In the genomic region with DNA sequence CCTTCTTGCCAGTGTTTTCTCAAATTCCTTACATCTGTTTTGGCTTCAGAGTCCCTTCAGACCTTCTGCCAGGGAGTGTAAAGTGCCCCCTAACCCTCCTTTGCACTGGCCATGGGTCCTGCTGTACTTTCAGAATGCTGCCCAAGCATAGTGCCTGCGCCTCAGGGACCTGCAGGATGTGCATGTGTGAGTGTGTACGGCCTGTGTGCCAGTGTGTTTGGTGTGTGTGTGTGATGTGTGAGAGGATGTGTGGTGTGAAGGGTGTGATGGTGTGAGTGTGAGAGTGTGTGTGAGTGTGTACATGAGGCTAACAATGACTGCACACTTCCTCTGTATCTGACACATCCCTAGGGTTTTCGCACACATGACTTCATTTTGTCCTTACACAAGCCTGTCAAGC, we compare ENCODE assay signal across 25 cellular contexts.
A peak's percentile ranks its signal among the peaks of the same experiment; 100 is the strongest.
DNase-seq lines count a peak whose midpoint lies in the region; ATAC-seq, FAIRE-seq and TF ChIP-seq lines count a peak whose summit lies in the region.
"Had no signal": no experiment of that assay in that cellular context is flagged by ENCODE, and none has a peak within 500 bp of the region (broad histone marks: within the 10 kb centered on the region; RNA-seq: fewer than 3 reads in every experiment).

No MANE protein-coding gene starts in this region.

- dilution Hi-C loops in IMR-90 (cut with HindIII; ENCODE audit: low sequenced_read_pairs, unreplicated experiment), result no loop called here

- H4K5ac ChIP-seq in IMR-90 (ENCODE audit: low read depth, low read length), result no peak overlapping the region

- peaks cover 6% of the 10 kb centered on the region for H3K4me1 Mint-ChIP-seq in mesothelial cell of epicardium

- in situ Hi-C loops in IMR-90 (cut with MboI; ENCODE audit: low sequenced_read_pairs), result no loop called here

- no peak overlapping the region for H2BK5ac ChIP-seq in IMR-90 (ENCODE audit: low read depth, low read length, poor library complexity, severe bottlenecking)
- H2BK5ac ChIP-seq in mesenchymal stem cell (ENCODE audit: low read depth, low read length, poor library complexity, severe bottlenecking), result no peak overlapping the region

- H3K4me1 ChIP-seq in IMR-90 (ENCODE audit: control insufficient read depth, insufficient read depth, low read length) (peaks cover 1% of the 10 kb centered on the region; the same call in 1 of the 2 replicates), mesenchymal stem cell (ENCODE audit: control insufficient read depth, insufficient read depth, low read depth, low read length) (peaks cover 2% of the 10 kb centered on the region)
- H3K4me1 ChIP-seq: BLaER1, HAP-1 had no signal

- no peaks in the 10 kb centered on the region for H3K79me1 ChIP-seq in IMR-90 (ENCODE audit: low read depth in 1 of 2, low read length in 2 of 2)
- H3K79me1 ChIP-seq in mesenchymal stem cell (replicated peaks; ENCODE audit: low read length, poor library complexity, severe bottlenecking), result no peaks in the 10 kb centered on the region

- H3K27me3 ChIP-seq in IMR-90 (ENCODE audit: control insufficient read depth, insufficient read depth, low read length) (peaks cover 5% of the 10 kb centered on the region), bronchial epithelial cell (ENCODE audit: control insufficient read depth, insufficient read depth, low read length) (no peaks in the 10 kb centered on the region), mesenchymal stem cell (ENCODE audit: control insufficient read depth in 1 of 2, insufficient read depth in 1 of 2, low read length in 2 of 2) (peaks cover 7 to 13% of the 10 kb centered on the region in 2 experiments)
- H3K27me3 ChIP-seq: BLaER1, SJCRH30 had no signal

- H3K27me3 Mint-ChIP-seq in mesothelial cell of epicardium (ENCODE audit: low read depth), result no peaks in the 10 kb centered on the region
- H3K27me3 Mint-ChIP-seq: CD4-positive, CD25-positive, alpha-beta regulatory T cell had no signal

- H2BK12ac ChIP-seq in mesenchymal stem cell (ENCODE audit: low read length in 2 of 2), result peak overlapping the region; percentile 80 to 84

- no peak overlapping the region for H3K14ac ChIP-seq in IMR-90 (replicated peaks; ENCODE audit: low read depth, low read length)
- peak overlapping the region in 1 of 2 experiments; percentile 75 for H3K14ac ChIP-seq in mesenchymal stem cell (ENCODE audit: low read length in 2 of 2)

- H3K23ac ChIP-seq in IMR-90 (ENCODE audit: low read depth, low read length) (peak overlapping the region; percentile 35; the same call in 1 of the 2 replicates), mesenchymal stem cell (ENCODE audit: low read length in 2 of 2) (no peak overlapping the region)

- no peak for TF ChIP-seq POLR2A in IMR-90 (IDR thresholded peaks at IDR 0.05; ENCODE audit: low read depth, low read length)

- TF ChIP-seq RAD21 in IMR-90 (IDR thresholded peaks at IDR 0.05; ENCODE audit: low read length), result no peak

- H4K91ac ChIP-seq in IMR-90 (ENCODE audit: insufficient read depth, low read depth, low read length) (no peak overlapping the region), mesenchymal stem cell (ENCODE audit: low read length) (no peak overlapping the region)

- WGBS in IMR-90 (ENCODE audit: extremely low coverage in 2 of 2, insufficient read length in 1 of 2), 2 experiments, result 83% methylated on average over 1 of the region's 3 CpGs; no CpG with 5 or more reads in 1 of the 2 experiments
- 100% methylated on average over 3 of the region's 3 CpGs for WGBS in mesenchymal stem cell

- intact Hi-C loops in IMR-90 (cut with micrococcal nuclease), result no loop called here

- no peak overlapping the region for H3K9ac ChIP-seq in IMR-90 (ENCODE audit: low read depth, low read length)
- H3K9ac ChIP-seq in mesenchymal stem cell (ENCODE audit: low read length), result no peak overlapping the region
- H3K9ac ChIP-seq: BLaER1 had no signal

- DNase-seq in IMR-90 (no peak), bronchial epithelial cell (ENCODE audit: low read depth) (no peak), mesenchymal stem cell (no peak), substantia nigra (lab: John Stamatoyannopoulos, UW) (no peak), NCI-H2029 treated with DMSO at 0.1 percent for 48 hours (lab: John Stamatoyannopoulos, UW) (no peak), mesothelial cell of epicardium (ENCODE audit: low spot score in 2 of 2, unreplicated experiment in 2 of 2) (no peak), NCI-H187 (lab: John Stamatoyannopoulos, UW) (no peak)
- DNase-seq in effector CD8-positive, alpha-beta T cell (lab: John Stamatoyannopoulos, UW), result no peak
- DNase-seq: CD4-positive, CD25-positive, alpha-beta regulatory T cell; DMS153; DND-41; Kasumi-1; MV-4-11; NCI-H1105; NCI-H1436 treated with DMSO at 0.1 percent for 48 hours; NCI-H2029; NCI-H446 treated with DMSO at 0.1 percent for 48 hours; NCI-H526; PC-9 had no signal

- H3K36me3 Mint-ChIP-seq in mesothelial cell of epicardium, result no peaks in the 10 kb centered on the region
- H3K36me3 Mint-ChIP-seq: CD4-positive, CD25-positive, alpha-beta regulatory T cell had no signal

- no peak overlapping the region for H3K4me3 Mint-ChIP-seq in mesothelial cell of epicardium
- H3K4me3 Mint-ChIP-seq: CD4-positive, CD25-positive, alpha-beta regulatory T cell; GM23338 had no signal

- peaks cover 3% of the 10 kb centered on the region; the same call in 1 of the 2 replicates for H3K9me1 ChIP-seq in IMR-90 (ENCODE audit: insufficient read depth, low read length)

- POLR2A ChIA-PET in IMR-90 (lab: Charles Lee; ENCODE audit: unreplicated experiment), result no interaction called here

- no peaks in the 10 kb centered on the region for H3K9me3 Mint-ChIP-seq in mesothelial cell of epicardium
- H3K9me3 Mint-ChIP-seq: GM23338 had no signal

- no TSS peak for BruUV-seq in IMR-90 (replicated peaks; lab: Mats Ljungman, UMichigan)

- H2AK5ac ChIP-seq in IMR-90 (ENCODE audit: low read depth, low read length) (no peak overlapping the region), mesenchymal stem cell (ENCODE audit: low read length, severe bottlenecking) (no peak overlapping the region)

- H3K9me3 ChIP-seq in IMR-90 (ENCODE audit: control insufficient read depth, insufficient read depth, low read length) (no peaks in the 10 kb centered on the region), mesenchymal stem cell (ENCODE audit: control insufficient read depth, low read length) (no peaks in the 10 kb centered on the region)
- H3K9me3 ChIP-seq: BLaER1, HAP-1, SJCRH30 had no signal

- H2BK15ac ChIP-seq in IMR-90 (ENCODE audit: low read depth, low read length), result no peak overlapping the region
- no peak overlapping the region for H2BK15ac ChIP-seq in mesenchymal stem cell (ENCODE audit: low read depth, poor library complexity, severe bottlenecking)

- H3K4me2 ChIP-seq in IMR-90 (ENCODE audit: low read depth, low read length) (no peak overlapping the region), mesenchymal stem cell (ENCODE audit: low read length, poor library complexity, severe bottlenecking) (no peak overlapping the region)
- H3K4me2 ChIP-seq: BLaER1, GM23338, PC-9 had no signal

- H2BK20ac ChIP-seq in IMR-90 (ENCODE audit: low read depth, low read length), result no peak overlapping the region

- H3K27ac ChIP-seq in IMR-90 (ENCODE audit: insufficient read depth, low read length), result no peak overlapping the region
- H3K27ac ChIP-seq in mesenchymal stem cell (ENCODE audit: low read length, poor library complexity, severe bottlenecking), result no peak overlapping the region
- H3K27ac ChIP-seq in substantia nigra (ENCODE audit: low read depth, low read length, poor library complexity, severe bottlenecking), result peak overlapping the region; percentile 95
- H3K27ac ChIP-seq: BLaER1, PC-9, SJCRH30 had no signal

- no peak overlapping the region for H4K8ac ChIP-seq in IMR-90 (ENCODE audit: low read depth in 2 of 2, low read length in 2 of 2)
- no peak overlapping the region for H4K8ac ChIP-seq in mesenchymal stem cell (ENCODE audit: low read length)

- H4K20me1 ChIP-seq in IMR-90 (ENCODE audit: insufficient read depth, low read length), result no peaks in the 10 kb centered on the region
- H4K20me1 ChIP-seq: BLaER1 had no signal

- H2AFZ ChIP-seq in IMR-90 (replicated peaks; ENCODE audit: low read length, poor library complexity), result no peak overlapping the region
- peak overlapping the region; percentile 11 for H2AFZ ChIP-seq in mesenchymal stem cell (ENCODE audit: low read depth, low read length)
- H2AFZ ChIP-seq: PC-9 had no signal

- no peak overlapping the region for H3K27ac Mint-ChIP-seq in mesothelial cell of epicardium
- H3K27ac Mint-ChIP-seq: CD4-positive, CD25-positive, alpha-beta regulatory T cell; GM23338 had no signal

- CTCF ChIA-PET in IMR-90 (lab: Yijun Ruan, JAX), result no interaction called here

- no peak overlapping the region for H3K4ac ChIP-seq in IMR-90 (ENCODE audit: low read depth, low read length)
- H3K4ac ChIP-seq in mesenchymal stem cell (ENCODE audit: low read depth in 1 of 2, low read length in 2 of 2), result no peak overlapping the region

- H2BK120ac ChIP-seq in IMR-90 (ENCODE audit: low read depth, low read length) (no peak overlapping the region), mesenchymal stem cell (ENCODE audit: low read depth, low read length) (no peak overlapping the region)

- no peak overlapping the region for H3K18ac ChIP-seq in IMR-90 (ENCODE audit: low read depth, low read length)
- H3K18ac ChIP-seq in mesenchymal stem cell (ENCODE audit: low read depth in 1 of 2, low read length in 2 of 2), result peak overlapping the region in 1 of 2 experiments; percentile 38

- H2AK9ac ChIP-seq in IMR-90 (replicated peaks; ENCODE audit: low read depth, low read length, poor library complexity), result no peak overlapping the region

- H3K36me3 ChIP-seq in IMR-90 (ENCODE audit: control insufficient read depth, insufficient read depth, low read length), result no peaks in the 10 kb centered on the region
- H3K36me3 ChIP-seq in bronchial epithelial cell (ENCODE audit: control insufficient read depth, insufficient read depth, low read length), result no peaks in the 10 kb centered on the region
- H3K36me3 ChIP-seq in mesenchymal stem cell (ENCODE audit: control insufficient read depth in 1 of 2, insufficient read depth in 2 of 2, low read depth in 1 of 2, low read length in 2 of 2), result no peaks in the 10 kb centered on the region
- H3K36me3 ChIP-seq: BLaER1, HAP-1, SJCRH30 had no signal

- no peak overlapping the region for H3K56ac ChIP-seq in IMR-90 (ENCODE audit: extremely low read depth, insufficient read depth, low read length)

- no peak for ATAC-seq in IMR-90 (ENCODE audit: low read depth)
- ATAC-seq: GM23338, Right ventricle myocardium inferior, SK-N-SH treated with all-trans-retinoic acid at 6 μM for 48 hours had no signal

- TF ChIP-seq CTCF in IMR-90 (conservative IDR thresholded peaks at IDR 0.05; ENCODE audit: low read depth, low read length) (no peak), bronchial epithelial cell (IDR thresholded peaks at IDR 0.05; ENCODE audit: insufficient read depth, low read length, severe bottlenecking) (no peak), mesothelial cell of epicardium (IDR thresholded peaks at IDR 0.05; ENCODE audit: unreplicated experiment) (no peak)

- H3K4me3 ChIP-seq in IMR-90 (ENCODE audit: insufficient read depth, low read depth, low read length), result no peak overlapping the region
- H3K4me3 ChIP-seq in bronchial epithelial cell (ENCODE audit: low read depth, low read length), result no peak overlapping the region
- H3K4me3 ChIP-seq in mesenchymal stem cell (ENCODE audit: insufficient read depth in 1 of 2, low read depth in 1 of 2, low read length in 2 of 2), result no peak overlapping the region
- H3K4me3 ChIP-seq: BLaER1, GM23338, HAP-1, PC-9, SJCRH30 had no signal

- FAIRE-seq in bronchial epithelial cell (lab: Jason Lieb, UNC), result peak; percentile 52

TF ChIP-seq in IMR-90, 13 proteins besides CTCF, POLR2A, EP300 and RAD21 (continues in another document):
- no peak for TF ChIP-seq NFE2L2 (IDR thresholded peaks at IDR 0.05; ENCODE audit: low read depth, low read length)
